16 cellular contexts compared by ENCODE assay signal in genomic region chr12:109967383-109968031, GRCh38. TPM values are rescaled to one million over a fixed set of nuclear protein-coding genes. Genes with fewer than 3 reads are reported as not detected.
DNase-seq lines count a peak whose midpoint lies in the region; ATAC-seq, FAIRE-seq and TF ChIP-seq lines count a peak whose summit lies in the region.
"Had no signal": no experiment of that assay in that cellular context is flagged by ENCODE, and none has a peak within 500 bp of the region (broad histone marks: within the 10 kb centered on the region; RNA-seq: fewer than 3 reads in every experiment).

No MANE protein-coding gene starts in this region.

- dilution Hi-C loops in keratinocyte (cut with MboI; ENCODE audit: extremely low pct_ligation_motif_present, low sequenced_read_pairs): no loop called here

- peak; percentile 48 for FAIRE-seq in keratinocyte (lab: Jason Lieb, UNC)
- FAIRE-seq: astrocyte, endometrium had no signal

- peak overlapping the region; percentile 88 for H3K27ac Mint-ChIP-seq in activated naive CD4-positive, alpha-beta T cell treated with anti-CD3 and anti-CD28 coated beads, Interleukin-2, amount 10 ng/mL, durations not matched to agents 7 days and 5 days
- H3K27ac Mint-ChIP-seq in WTC11: peak overlapping the region; percentile 44
- H3K27ac Mint-ChIP-seq in stimulated activated naive CD8-positive, alpha-beta T cell treated with anti-CD3 and anti-CD28 coated beads, Interleukin-15, amount 100 ng/mL, for 72 hours: peak overlapping the region; percentile 52 to 77

- no peaks in the 10 kb centered on the region for H3K27me3 Mint-ChIP-seq in activated naive CD4-positive, alpha-beta T cell treated with anti-CD3 and anti-CD28 coated beads, Interleukin-2, amount 10 ng/mL, durations not matched to agents 7 days and 5 days
- no peaks in the 10 kb centered on the region for H3K27me3 Mint-ChIP-seq in WTC11 (ENCODE audit: low read depth)
- H3K27me3 Mint-ChIP-seq in stimulated activated naive CD8-positive, alpha-beta T cell treated with anti-CD3 and anti-CD28 coated beads, Interleukin-15, amount 100 ng/mL, for 72 hours: no peaks in the 10 kb centered on the region

- no peak overlapping the region for H3K4me2 ChIP-seq in keratinocyte (ENCODE audit: control insufficient read depth, extremely low read depth, insufficient read depth, low read depth, low read length)
- H3K4me2 ChIP-seq: SK-N-SH had no signal

- no peaks in the 10 kb centered on the region for H3K9me3 Mint-ChIP-seq in activated naive CD4-positive, alpha-beta T cell treated with anti-CD3 and anti-CD28 coated beads, Interleukin-2, amount 10 ng/mL, durations not matched to agents 7 days and 5 days
- H3K9me3 Mint-ChIP-seq in WTC11: no peaks in the 10 kb centered on the region
- no peaks in the 10 kb centered on the region for H3K9me3 Mint-ChIP-seq in stimulated activated naive CD8-positive, alpha-beta T cell treated with anti-CD3 and anti-CD28 coated beads, Interleukin-15, amount 100 ng/mL, for 72 hours

- no peak for DNase-seq in activated naive CD4-positive, alpha-beta T cell treated with anti-CD3 and anti-CD28 coated beads, Interleukin-2, amount 10 ng/mL, durations not matched to agents 7 days and 5 days
- no peak for DNase-seq in activated naive CD4-positive, alpha-beta T cell (lab: John Stamatoyannopoulos, UW)
- DNase-seq in WTC11 (ENCODE audit: low spot score) (no peak), keratinocyte (ENCODE audit: low read depth, low spot score) (no peak), NCI-H2107 (lab: John Stamatoyannopoulos, UW) (no peak), anterior cingulate cortex (lab: John Stamatoyannopoulos, UW) (no peak)
- no peak for DNase-seq in stimulated activated naive CD8-positive, alpha-beta T cell treated with anti-CD3 and anti-CD28 coated beads, Interleukin-15, amount 100 ng/mL, for 72 hours
- DNase-seq: glutamatergic neuron; KBM-7; NCI-H187 treated with DMSO at 0.1 percent for 48 hours; posterior cingulate gyrus; SK-N-SH; stimulated activated CD4-positive, alpha-beta T cell treated with anti-CD3 and anti-CD28 coated beads, Interleukin-1b, Interleukin-23, amount 100 ng/mL, for 48 hours had no signal

- H3K36me3 Mint-ChIP-seq in activated naive CD4-positive, alpha-beta T cell treated with anti-CD3 and anti-CD28 coated beads, Interleukin-2, amount 10 ng/mL, durations not matched to agents 7 days and 5 days: peaks cover 57% of the 10 kb centered on the region
- peaks cover 11% of the 10 kb centered on the region for H3K36me3 Mint-ChIP-seq in WTC11

- no peaks in the 10 kb centered on the region for H3K79me2 ChIP-seq in keratinocyte (ENCODE audit: control insufficient read depth, insufficient read depth, low read length)

- no peak overlapping the region for H3K4me3 ChIP-seq in keratinocyte (ENCODE audit: control insufficient read depth in 2 of 3, extremely low read depth in 1 of 3, insufficient read depth in 2 of 3, low read depth in 1 of 3, low read length in 3 of 3)

- H3K27ac ChIP-seq in keratinocyte (ENCODE audit: control insufficient read depth, insufficient read depth, low read length): no peak overlapping the region

- ATAC-seq in WTC11: no peak
- peak; percentile 42 for ATAC-seq in stimulated activated naive CD8-positive, alpha-beta T cell treated with anti-CD3 and anti-CD28 coated beads, Interleukin-15, amount 100 ng/mL, for 72 hours
- ATAC-seq in HG03457 (IDR thresholded peaks at IDR 0.05; ENCODE audit: unreplicated experiment): no peak

- TF ChIP-seq CTCF in WTC11 (IDR thresholded peaks at IDR 0.05) (no peak), keratinocyte (optimal IDR thresholded peaks at IDR 0.05 in 1 of 3, IDR thresholded peaks at IDR 0.05 in 1 of 3, conservative IDR thresholded peaks at IDR 0.05 in 1 of 3; ENCODE audit: extremely low read depth in 1 of 3, insufficient read depth in 2 of 3, low read length in 3 of 3) (no peak)

- no peaks in the 10 kb centered on the region for H3K9me3 ChIP-seq in keratinocyte (ENCODE audit: control insufficient read depth, low read depth, low read length)
- H3K9me3 ChIP-seq: SK-N-SH had no signal

- H3K27me3 ChIP-seq in keratinocyte (ENCODE audit: control insufficient read depth, extremely low read depth, insufficient read depth, low read length): no peaks in the 10 kb centered on the region

- H4K20me1 ChIP-seq in keratinocyte (ENCODE audit: control insufficient read depth, extremely low read depth, insufficient read depth, low read length): no peaks in the 10 kb centered on the region

- H2AFZ ChIP-seq in keratinocyte (ENCODE audit: control insufficient read depth, low read length): no peak overlapping the region

- POLR2A ChIA-PET in WTC11 (lab: Charles Lee): no interaction called here

- H3K36me3 ChIP-seq in keratinocyte (ENCODE audit: control insufficient read depth in 2 of 2, extremely low read depth in 1 of 2, insufficient read depth in 2 of 2, low read length in 2 of 2): peaks cover 11 to 31% of the 10 kb centered on the region in 2 experiments

- peak overlapping the region; percentile 1 for H3K4me3 Mint-ChIP-seq in activated naive CD4-positive, alpha-beta T cell treated with anti-CD3 and anti-CD28 coated beads, Interleukin-2, amount 10 ng/mL, durations not matched to agents 7 days and 5 days
- no peak overlapping the region for H3K4me3 Mint-ChIP-seq in WTC11
- H3K4me3 Mint-ChIP-seq in stimulated activated naive CD8-positive, alpha-beta T cell treated with anti-CD3 and anti-CD28 coated beads, Interleukin-15, amount 100 ng/mL, for 72 hours: no peak overlapping the region

- no peaks in the 10 kb centered on the region for H3K9me1 ChIP-seq in keratinocyte (ENCODE audit: control insufficient read depth, extremely low read depth, insufficient read depth, low read length)

- peaks cover 31% of the 10 kb centered on the region for H3K4me1 Mint-ChIP-seq in activated naive CD4-positive, alpha-beta T cell treated with anti-CD3 and anti-CD28 coated beads, Interleukin-2, amount 10 ng/mL, durations not matched to agents 7 days and 5 days
- H3K4me1 Mint-ChIP-seq in WTC11: no peaks in the 10 kb centered on the region
- peaks cover 23% of the 10 kb centered on the region for H3K4me1 Mint-ChIP-seq in stimulated activated naive CD8-positive, alpha-beta T cell treated with anti-CD3 and anti-CD28 coated beads, Interleukin-15, amount 100 ng/mL, for 72 hours

- H3K9ac ChIP-seq in keratinocyte (ENCODE audit: control insufficient read depth, extremely low read depth, insufficient read depth, low read length): no peak overlapping the region
- H3K9ac ChIP-seq: SK-N-SH had no signal

- H3K4me1 ChIP-seq in keratinocyte (ENCODE audit: control insufficient read depth, extremely low read depth, insufficient read depth, low read length): no peaks in the 10 kb centered on the region

- CTCF ChIA-PET in activated naive CD4-positive, alpha-beta T cell treated with anti-CD3 and anti-CD28 coated beads, Interleukin-2, amount 10 ng/mL, durations not matched to agents 7 days and 5 days (lab: Charles Lee): interaction anchor here (0.6 kb wide), 1 partner anchor 47 kb away, joined by 4 read pairs; no protein-coding TSS in a partner anchor
- CTCF ChIA-PET in WTC11 (lab: Charles Lee): no interaction called here

TF ChIP-seq in WTC11, 78 proteins besides CTCF, POLR2A, EP300 and RAD21 (continues in another document):
- TF ChIP-seq MYBL2 (CRISPR knock-in tag; IDR thresholded peaks at IDR 0.05) (no peak), FOXK1 (CRISPR knock-in tag; IDR thresholded peaks at IDR 0.05) (no peak), ZNF425 (CRISPR knock-in tag; conservative IDR thresholded peaks at IDR 0.05) (no peak), NFYB (CRISPR knock-in tag; conservative IDR thresholded peaks at IDR 0.05; ENCODE audit: low read depth) (no peak)

RNA-seq across cellular contexts. Expression of gene GIT2, which starts 28.7 kb away (rescaled TPM):
- total RNA-seq in WTC11 (2021): 21.4 to 22.3 TPM (median 21.7 TPM) in 3 replicates
- polyA plus RNA-seq in keratinocyte: 19.1 to 30.3 TPM (median 25.9 TPM) in 3 replicates
- polyA plus RNA-seq in keratinocyte (2011; ENCODE audit: low read depth): 18.7 TPM
- polyA plus RNA-seq in keratinocyte (2011; cell fraction: cytosol; rRNA removed): 19.5 and 27.1 TPM in 2 replicates
- polyA plus RNA-seq in keratinocyte (2011; cell fraction: nucleus; rRNA removed): 63.3 and 65.3 TPM in 2 replicates
- 13.9 and 20.3 TPM in 2 replicates for polyA plus RNA-seq in keratinocyte (2012; ENCODE audit: low replicate concordance)
- 30.6 to 55.7 TPM (median 36.0 TPM) in 3 replicates for polyA minus RNA-seq in keratinocyte
- polyA minus RNA-seq in keratinocyte (2011; cell fraction: cytosol; rRNA and poly(A)+ RNA removed): 11.5 TPM
- 34.0 and 63.8 TPM in 2 replicates for polyA minus RNA-seq in keratinocyte (2011; cell fraction: nucleus; rRNA and poly(A)+ RNA removed)

RNA-seq across cellular contexts. Expression of gene ANKRD13A, which starts 31.7 kb away (rescaled TPM):
- total RNA-seq in WTC11 (2021): 17.6 to 22.4 TPM (median 18.3 TPM) in 3 replicates
- 72.5 to 74.7 TPM (median 73.1 TPM) in 3 replicates for polyA plus RNA-seq in keratinocyte
- polyA plus RNA-seq in keratinocyte (2011; ENCODE audit: low read depth): 129 TPM
- 56.9 and 78.3 TPM in 2 replicates for polyA plus RNA-seq in keratinocyte (2011; cell fraction: cytosol; rRNA removed)
- polyA plus RNA-seq in keratinocyte (2011; cell fraction: nucleus; rRNA removed): 81.4 and 85.6 TPM in 2 replicates
- 47.4 and 51.3 TPM in 2 replicates for polyA plus RNA-seq in keratinocyte (2012; ENCODE audit: low replicate concordance)
- polyA minus RNA-seq in keratinocyte: 60.3 to 122 TPM (median 76.9 TPM) in 3 replicates
- 76.0 TPM for polyA minus RNA-seq in keratinocyte (2011; cell fraction: cytosol; rRNA and poly(A)+ RNA removed)
- polyA minus RNA-seq in keratinocyte (2011; cell fraction: nucleus; rRNA and poly(A)+ RNA removed): 42.0 and 50.9 TPM in 2 replicates
